22 cellular contexts compared by ENCODE assay signal in genomic region chr15:89770041-89770440, GRCh38. TPM values are rescaled to one million over a fixed set of nuclear protein-coding genes. Genes with fewer than 3 reads are reported as not detected.
A peak's percentile ranks its signal among the peaks of the same experiment; 100 is the strongest.
DNase-seq lines count a peak whose midpoint lies in the region; ATAC-seq and TF ChIP-seq lines count a peak whose summit lies in the region.
"Had no signal": no experiment of that assay in that cellular context is flagged by ENCODE, and none has a peak within 500 bp of the region (broad histone marks: within the 10 kb centered on the region; RNA-seq: fewer than 3 reads in every experiment).

No MANE protein-coding gene starts in this region.

- POLR2A ChIA-PET in activated CD4-positive, alpha-beta T cell treated with anti-CD3 and anti-CD28 coated beads, Interleukin-2, amount 10 ng/mL, durations not matched to agents 7 days and 5 days (lab: Charles Lee) = no interaction called here

- H3K27me3 Mint-ChIP-seq in activated naive CD8-positive, alpha-beta T cell = peaks cover 2% of the 10 kb centered on the region
- H3K27me3 Mint-ChIP-seq in activated naive CD8-positive, alpha-beta T cell treated with anti-CD3 and anti-CD28 coated beads for 36 hours = peaks cover 3% of the 10 kb centered on the region
- H3K27me3 Mint-ChIP-seq in activated CD4-positive, alpha-beta T cell treated with anti-CD3 and anti-CD28 coated beads, Interleukin-2, amount 10 ng/mL, durations not matched to agents 7 days and 5 days = peaks cover 5% of the 10 kb centered on the region

- CTCF ChIA-PET in activated CD4-positive, alpha-beta T cell treated with anti-CD3 and anti-CD28 coated beads, Interleukin-2, amount 10 ng/mL, durations not matched to agents 7 days and 5 days (lab: Charles Lee) = interaction anchor here (1.1 to 1.6 kb wide), 2 partner anchors 9 to 16 kb away, joined by 3 to 5 read pairs; no protein-coding TSS in a partner anchor

- ATAC-seq in SK-N-SH treated with all-trans-retinoic acid at 6 μM for 48 hours = peak; percentile 37
- ATAC-seq in HG03354 (IDR thresholded peaks at IDR 0.05; ENCODE audit: poor library complexity, severe bottlenecking, unreplicated experiment) = no peak
- ATAC-seq in HG02973 (IDR thresholded peaks at IDR 0.05; ENCODE audit: unreplicated experiment) = no peak
- ATAC-seq: GM12878, psoas muscle had no signal

- no peak overlapping the region for H3K4me3 ChIP-seq in fibroblast of mammary gland (ENCODE audit: control insufficient read depth, low read depth, low read length)
- H3K4me3 ChIP-seq: BLaER1 treated with 17β-estradiol and CSF1 and Interleukin-3, amounts not matched to agents 10 nM and 100 nM; GM12878; Peyer's patch; psoas muscle had no signal

- intact Hi-C loops in posterior vena cava (cut with DNase I) = no loop called here

- H3K27ac Mint-ChIP-seq in activated naive CD8-positive, alpha-beta T cell = peak overlapping the region; percentile 5
- no peak overlapping the region for H3K27ac Mint-ChIP-seq in activated naive CD8-positive, alpha-beta T cell treated with anti-CD3 and anti-CD28 coated beads for 36 hours
- no peak overlapping the region for H3K27ac Mint-ChIP-seq in activated CD4-positive, alpha-beta T cell treated with anti-CD3 and anti-CD28 coated beads, Interleukin-2, amount 10 ng/mL, durations not matched to agents 7 days and 5 days
- H3K27ac Mint-ChIP-seq: activated T-helper 1 cell treated with anti-CD3 and anti-CD28 coated beads, Interleukin-12 subunit alpha, Interleukin-12 subunit beta, Interleukin-2, Interleukin-4 antibody, amounts not matched to agents 30 ng/mL and 10 ng/mL and 1 ng/mL, durations not matched to agents 14 hours and 24 hours and 36 hours had no signal

- no peak for DNase-seq in activated naive CD8-positive, alpha-beta T cell treated with anti-CD3 and anti-CD28 coated beads for 36 hours
- DNase-seq in fibroblast of mammary gland (ENCODE audit: low read depth) = peak; percentile 43
- DNase-seq in posterior vena cava (ENCODE audit: low spot score) = peak; percentile 30
- DNase-seq in activated CD4-positive, alpha-beta T cell treated with anti-CD3 and anti-CD28 coated beads, Interleukin-2, amount 10 ng/mL, durations not matched to agents 7 days and 5 days = no peak
- DNase-seq: 8988T; activated CD4-positive, CD25-positive, alpha-beta regulatory T cell treated with anti-CD3 and anti-CD28 coated beads, Interleukin-2, amount 50 U/mL, for 72 hours; islet precursor cell; NCI-H2227 treated with DMSO at 0.1 percent for 48 hours; Peyer's patch; psoas muscle; small intestine; stimulated activated CD4-positive, alpha-beta T cell treated with anti-CD3 and anti-CD28 coated beads, Interleukin-4, amount 100 ng/mL, for 4 hours; T1000 had no signal

- no peaks in the 10 kb centered on the region for H3K9me3 Mint-ChIP-seq in activated naive CD8-positive, alpha-beta T cell (ENCODE audit: low read depth)
- no peaks in the 10 kb centered on the region for H3K9me3 Mint-ChIP-seq in activated naive CD8-positive, alpha-beta T cell treated with anti-CD3 and anti-CD28 coated beads for 36 hours
- H3K9me3 Mint-ChIP-seq in activated CD4-positive, alpha-beta T cell treated with anti-CD3 and anti-CD28 coated beads, Interleukin-2, amount 10 ng/mL, durations not matched to agents 7 days and 5 days = no peaks in the 10 kb centered on the region
- H3K9me3 Mint-ChIP-seq: activated T-helper 1 cell treated with anti-CD3 and anti-CD28 coated beads, Interleukin-12 subunit alpha, Interleukin-12 subunit beta, Interleukin-2, Interleukin-4 antibody, amounts not matched to agents 30 ng/mL and 10 ng/mL and 1 ng/mL, durations not matched to agents 14 hours and 24 hours and 36 hours had no signal

- H3K4me1 Mint-ChIP-seq in activated naive CD8-positive, alpha-beta T cell (ENCODE audit: low read depth) = no peaks in the 10 kb centered on the region
- H3K4me1 Mint-ChIP-seq in activated naive CD8-positive, alpha-beta T cell treated with anti-CD3 and anti-CD28 coated beads for 36 hours = no peaks in the 10 kb centered on the region
- H3K4me1 Mint-ChIP-seq in activated CD4-positive, alpha-beta T cell treated with anti-CD3 and anti-CD28 coated beads, Interleukin-2, amount 10 ng/mL, durations not matched to agents 7 days and 5 days = no peaks in the 10 kb centered on the region

- TF ChIP-seq CTCF in fibroblast of mammary gland (conservative IDR thresholded peaks at IDR 0.05; ENCODE audit: control insufficient read depth, insufficient read depth, low read depth, low read length) = no peak

- no peak overlapping the region for H3K4me3 Mint-ChIP-seq in activated naive CD8-positive, alpha-beta T cell
- no peak overlapping the region for H3K4me3 Mint-ChIP-seq in activated naive CD8-positive, alpha-beta T cell treated with anti-CD3 and anti-CD28 coated beads for 36 hours
- H3K4me3 Mint-ChIP-seq in activated CD4-positive, alpha-beta T cell treated with anti-CD3 and anti-CD28 coated beads, Interleukin-2, amount 10 ng/mL, durations not matched to agents 7 days and 5 days = no peak overlapping the region
- H3K4me3 Mint-ChIP-seq: activated T-helper 1 cell treated with anti-CD3 and anti-CD28 coated beads, Interleukin-12 subunit alpha, Interleukin-12 subunit beta, Interleukin-2, Interleukin-4 antibody, amounts not matched to agents 30 ng/mL and 10 ng/mL and 1 ng/mL, durations not matched to agents 14 hours and 24 hours and 36 hours had no signal

- no peaks in the 10 kb centered on the region for H3K36me3 Mint-ChIP-seq in activated naive CD8-positive, alpha-beta T cell
- no peaks in the 10 kb centered on the region for H3K36me3 Mint-ChIP-seq in activated naive CD8-positive, alpha-beta T cell treated with anti-CD3 and anti-CD28 coated beads for 36 hours
- no peaks in the 10 kb centered on the region for H3K36me3 Mint-ChIP-seq in activated CD4-positive, alpha-beta T cell treated with anti-CD3 and anti-CD28 coated beads, Interleukin-2, amount 10 ng/mL, durations not matched to agents 7 days and 5 days (ENCODE audit: low read depth)

TF ChIP-seq in SK-N-SH treated with all-trans-retinoic acid at 6 μM for 48 hours, 23 proteins besides CTCF, POLR2A, EP300 and RAD21 (continues in another document):
- TF ChIP-seq PPARA (CRISPR knock-in tag; IDR thresholded peaks at IDR 0.05; ENCODE audit: borderline replicate concordance) = no peak
- no peak for TF ChIP-seq POU6F1 (CRISPR knock-in tag; IDR thresholded peaks at IDR 0.05; ENCODE audit: borderline replicate concordance, low read depth)
- TF ChIP-seq GLIS3 (CRISPR knock-in tag; IDR thresholded peaks at IDR 0.05) = no peak
- no peak for TF ChIP-seq RARB (CRISPR knock-in tag; IDR thresholded peaks at IDR 0.05)
- no peak for TF ChIP-seq ARNTL (CRISPR knock-in tag; IDR thresholded peaks at IDR 0.05; ENCODE audit: borderline replicate concordance, low read depth)
- TF ChIP-seq OSR1 (CRISPR knock-in tag; IDR thresholded peaks at IDR 0.05) = no peak
- TF ChIP-seq CSDC2 (CRISPR knock-in tag; IDR thresholded peaks at IDR 0.05) = no peak
- no peak for TF ChIP-seq TOX (CRISPR knock-in tag; IDR thresholded peaks at IDR 0.05; ENCODE audit: borderline replicate concordance)
- TF ChIP-seq CSRNP3 (CRISPR knock-in tag; IDR thresholded peaks at IDR 0.05) = no peak
- TF ChIP-seq ZFP30 (CRISPR knock-in tag; IDR thresholded peaks at IDR 0.05) = no peak
- no peak for TF ChIP-seq ZNF70 (CRISPR knock-in tag; IDR thresholded peaks at IDR 0.05)

RNA-seq across cellular contexts. Expression of gene MESP2, which starts 6.1 kb away (rescaled TPM):
- total RNA-seq in activated naive CD8-positive, alpha-beta T cell treated with anti-CD3 and anti-CD28 coated beads for 36 hours = not detected
- total RNA-seq in posterior vena cava = under 1 TPM; 0.32 to 0.38 TPM
- not detected for total RNA-seq in activated CD4-positive, alpha-beta T cell treated with anti-CD3 and anti-CD28 coated beads, Interleukin-2, amount 10 ng/mL, durations not matched to agents 7 days and 5 days
- total RNA-seq: GM12878, H4, Peyer's patch, ureter had no signal

RNA-seq across cellular contexts. Expression of gene MESP1, which starts 19.0 kb away (rescaled TPM):
- 1 to 10 TPM; 4.2 to 4.5 TPM for total RNA-seq in activated naive CD8-positive, alpha-beta T cell treated with anti-CD3 and anti-CD28 coated beads for 36 hours
- total RNA-seq in posterior vena cava = under 1 TPM; 0.52 to 0.69 TPM
- 1 to 10 TPM; 1.1 to 1.6 TPM for total RNA-seq in activated CD4-positive, alpha-beta T cell treated with anti-CD3 and anti-CD28 coated beads, Interleukin-2, amount 10 ng/mL, durations not matched to agents 7 days and 5 days
- total RNA-seq: H4 had no signal

RNA-seq across cellular contexts. Expression of gene ANPEP, which starts 44.6 kb away (rescaled TPM):
- under 1 TPM in 1 of 2 experiments, not detected in 1; 0.27 TPM for total RNA-seq in activated naive CD8-positive, alpha-beta T cell treated with anti-CD3 and anti-CD28 coated beads for 36 hours
- 10 to 100 TPM; 22.2 to 73.8 TPM for total RNA-seq in posterior vena cava
- 1 to 10 TPM; 1.4 to 2.0 TPM for total RNA-seq in activated CD4-positive, alpha-beta T cell treated with anti-CD3 and anti-CD28 coated beads, Interleukin-2, amount 10 ng/mL, durations not matched to agents 7 days and 5 days

Comparison
In these comparisons a context has a peak if more than half of its experiments do, and no peak if none do; other contexts are left out.
1. DNase-seq: peak in fibroblast of mammary gland (single experiment) and posterior vena cava (single experiment); none in activated naive CD8-positive, alpha-beta T cell treated with anti-CD3 and anti-CD28 coated beads for 36 hours (single experiment) and activated CD4-positive, alpha-beta T cell treated with anti-CD3 and anti-CD28 coated beads, Interleukin-2, amount 10 ng/mL, durations not matched to agents 7 days and 5 days (single experiment).
2. RNA of gene ANPEP, which starts 44.6 kb away (total RNA-seq): 22.2 to 73.8 TPM in posterior vena cava; 1.4 to 2.0 TPM in activated CD4-positive, alpha-beta T cell treated with anti-CD3 and anti-CD28 coated beads, Interleukin-2, amount 10 ng/mL, durations not matched to agents 7 days and 5 days and 0.27 TPM in activated naive CD8-positive, alpha-beta T cell treated with anti-CD3 and anti-CD28 coated beads for 36 hours; every median in the first group is over 4 times any median in the second.